In the genomic region with DNA sequence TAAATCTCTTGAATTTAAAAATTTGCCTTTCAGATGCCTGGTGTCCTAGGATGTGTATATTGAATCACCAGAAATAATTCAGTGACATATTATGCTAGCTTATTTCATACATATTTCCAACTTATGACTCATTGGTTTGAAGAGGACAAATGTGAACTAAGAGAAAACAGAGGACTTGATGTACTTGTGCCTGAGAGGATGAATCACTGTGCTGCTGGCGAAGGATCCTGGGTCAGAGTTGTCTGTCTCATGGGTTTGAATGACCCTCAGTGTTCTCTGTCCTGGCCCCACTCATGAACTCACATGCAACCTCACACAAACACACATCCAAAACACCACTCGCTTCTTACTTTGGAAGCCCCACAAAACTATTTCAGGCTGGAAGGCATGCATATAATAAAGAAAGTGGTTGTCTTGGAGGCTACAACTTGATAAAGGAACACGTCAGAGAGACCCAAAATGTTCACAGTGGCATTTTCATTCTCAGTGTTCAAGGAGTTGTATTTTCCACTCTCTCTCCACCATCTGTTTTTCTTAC, we compare ENCODE assay signal across 10 cellular contexts.
A peak's percentile ranks its signal among the peaks of the same experiment; 100 is the strongest.
DNase-seq lines count a peak whose midpoint lies in the region; ATAC-seq and TF ChIP-seq lines count a peak whose summit lies in the region.
"Had no signal": no experiment of that assay in that cellular context is flagged by ENCODE, and none has a peak within 500 bp of the region (broad histone marks: within the 10 kb centered on the region; RNA-seq: fewer than 3 reads in every experiment).

No MANE protein-coding gene starts in this region.

- no peaks in the 10 kb centered on the region for H3K9me3 Mint-ChIP-seq in activated T-helper 1 cell treated with anti-CD3 and anti-CD28 coated beads, Interleukin-12 subunit alpha, Interleukin-12 subunit beta, Interleukin-2, Interleukin-4 antibody, amounts not matched to agents 30 ng/mL and 10 ng/mL and 1 ng/mL, durations not matched to agents 14 hours and 24 hours and 36 hours
- H3K9me3 Mint-ChIP-seq in activated T-helper 17 cell treated with anti-CD3 and anti-CD28 coated beads, Interleukin-2, amount 50 U/mL, for 72 hours = peaks cover 10% of the 10 kb centered on the region

- no peaks in the 10 kb centered on the region for H3K27me3 Mint-ChIP-seq in activated T-helper 1 cell treated with anti-CD3 and anti-CD28 coated beads, Interleukin-12 subunit alpha, Interleukin-12 subunit beta, Interleukin-2, Interleukin-4 antibody, amounts not matched to agents 30 ng/mL and 10 ng/mL and 1 ng/mL, durations not matched to agents 14 hours and 24 hours and 36 hours (ENCODE audit: insufficient read depth)
- H3K27me3 Mint-ChIP-seq in activated T-helper 17 cell treated with anti-CD3 and anti-CD28 coated beads, Interleukin-2, amount 50 U/mL, for 72 hours = no peaks in the 10 kb centered on the region

- H3K36me3 ChIP-seq in colonic mucosa = no peaks in the 10 kb centered on the region
- no peaks in the 10 kb centered on the region for H3K36me3 ChIP-seq in lower lobe of right lung
- no peaks in the 10 kb centered on the region for H3K36me3 ChIP-seq in thyroid gland

- H3K27me3 ChIP-seq in colonic mucosa (no peaks in the 10 kb centered on the region), lower lobe of right lung (ENCODE audit: low read depth) (no peaks in the 10 kb centered on the region), thyroid gland (no peaks in the 10 kb centered on the region)

- intact Hi-C loops in colonic mucosa (cut with DNase I) (no loop called here), lower lobe of right lung (cut with DNase I) (no loop called here), thyroid gland (cut with DNase I) (no loop called here)
- intact Hi-C loops in activated T-helper 1 cell treated with anti-CD3 and anti-CD28 coated beads, Interleukin-12 subunit alpha, Interleukin-12 subunit beta, Interleukin-2, Interleukin-4 antibody, amounts not matched to agents 30 ng/mL and 10 ng/mL and 1 ng/mL, durations not matched to agents 14 hours and 24 hours and 36 hours (cut with micrococcal nuclease) = no loop called here

- no peaks in the 10 kb centered on the region for H3K4me1 Mint-ChIP-seq in activated T-helper 1 cell treated with anti-CD3 and anti-CD28 coated beads, Interleukin-12 subunit alpha, Interleukin-12 subunit beta, Interleukin-2, Interleukin-4 antibody, amounts not matched to agents 30 ng/mL and 10 ng/mL and 1 ng/mL, durations not matched to agents 14 hours and 24 hours and 36 hours (ENCODE audit: low read depth)
- H3K4me1 Mint-ChIP-seq in activated T-helper 17 cell treated with anti-CD3 and anti-CD28 coated beads, Interleukin-2, amount 50 U/mL, for 72 hours = no peaks in the 10 kb centered on the region

- H3K9ac ChIP-seq in colonic mucosa (ENCODE audit: low read depth in 2 of 2, low read length in 2 of 2) = no peak overlapping the region

- H3K27ac Mint-ChIP-seq in activated T-helper 1 cell treated with anti-CD3 and anti-CD28 coated beads, Interleukin-12 subunit alpha, Interleukin-12 subunit beta, Interleukin-2, Interleukin-4 antibody, amounts not matched to agents 30 ng/mL and 10 ng/mL and 1 ng/mL, durations not matched to agents 14 hours and 24 hours and 36 hours = no peak overlapping the region
- H3K27ac Mint-ChIP-seq in activated T-helper 17 cell treated with anti-CD3 and anti-CD28 coated beads, Interleukin-2, amount 50 U/mL, for 72 hours = no peak overlapping the region

- H3K27ac ChIP-seq in colonic mucosa = no peak overlapping the region
- peak overlapping the region; percentile 78 for H3K27ac ChIP-seq in lower lobe of right lung
- H3K27ac ChIP-seq in thyroid gland = peak overlapping the region; percentile 66 to 73 (median 68)

- no peak for TF ChIP-seq POLR2A in thyroid gland (IDR thresholded peaks at IDR 0.05)

- H3K9me3 ChIP-seq in colonic mucosa = no peaks in the 10 kb centered on the region
- no peaks in the 10 kb centered on the region for H3K9me3 ChIP-seq in lower lobe of right lung
- H3K9me3 ChIP-seq in thyroid gland = no peaks in the 10 kb centered on the region

- H3K4me3 ChIP-seq in colonic mucosa = no peak overlapping the region
- no peak overlapping the region for H3K4me3 ChIP-seq in lower lobe of right lung
- no peak overlapping the region for H3K4me3 ChIP-seq in thyroid gland (replicated peaks in 1 of 3)

- peak; percentile 94 for ATAC-seq in lower lobe of right lung
- no peak for ATAC-seq in activated T-helper 17 cell treated with anti-CD3 and anti-CD28 coated beads, Interleukin-2, amount 50 U/mL, for 72 hours (replicated peaks)

- H3K4me1 ChIP-seq in colonic mucosa (no peaks in the 10 kb centered on the region), lower lobe of right lung (peaks cover 6% of the 10 kb centered on the region), thyroid gland (peaks cover 3 to 10% of the 10 kb centered on the region in 2 donors)

- no peaks in the 10 kb centered on the region for H3K36me3 Mint-ChIP-seq in activated T-helper 1 cell treated with anti-CD3 and anti-CD28 coated beads, Interleukin-12 subunit alpha, Interleukin-12 subunit beta, Interleukin-2, Interleukin-4 antibody, amounts not matched to agents 30 ng/mL and 10 ng/mL and 1 ng/mL, durations not matched to agents 14 hours and 24 hours and 36 hours (ENCODE audit: low read depth)
- no peaks in the 10 kb centered on the region for H3K36me3 Mint-ChIP-seq in activated T-helper 17 cell treated with anti-CD3 and anti-CD28 coated beads, Interleukin-2, amount 50 U/mL, for 72 hours (ENCODE audit: low read depth)

- 69 to 75% methylated on average over 3 of the region's 3 CpGs for WGBS in thyroid gland, 2 donors

- TF ChIP-seq CTCF in colonic mucosa (IDR thresholded peaks at IDR 0.05) (no peak), lower lobe of right lung (IDR thresholded peaks at IDR 0.05) (no peak), thyroid gland (IDR thresholded peaks at IDR 0.05) (no peak)

- DNase-seq in NCI-H460 (ENCODE audit: extremely low read depth, low read depth) (peak; percentile 43), colonic mucosa (peak; percentile 25), lower lobe of right lung (no peak), thyroid gland (peak; percentile 23 to 38), OCI-M2 (lab: John Stamatoyannopoulos, UW; ENCODE audit: unreplicated experiment) (no peak), DMS114 treated with DMSO at 0.1 percent for 48 hours (lab: John Stamatoyannopoulos, UW; ENCODE audit: unreplicated experiment) (no peak)
- no peak for DNase-seq in activated T-helper 1 cell treated with anti-CD3 and anti-CD28 coated beads, Interleukin-12 subunit alpha, Interleukin-12 subunit beta, Interleukin-2, Interleukin-4 antibody, amounts not matched to agents 30 ng/mL and 10 ng/mL and 1 ng/mL, durations not matched to agents 14 hours and 24 hours and 36 hours (ENCODE audit: low spot score)
- DNase-seq: activated gamma-delta T cell treated with Interleukin-2 at 50 U/mL for 16 hours; stimulated activated CD8-positive, alpha-beta memory T cell treated with anti-CD3 and anti-CD28 coated beads, Interleukin-4, amount 100 ng/mL, for 48 hours had no signal

- H3K4me3 Mint-ChIP-seq in activated T-helper 1 cell treated with anti-CD3 and anti-CD28 coated beads, Interleukin-12 subunit alpha, Interleukin-12 subunit beta, Interleukin-2, Interleukin-4 antibody, amounts not matched to agents 30 ng/mL and 10 ng/mL and 1 ng/mL, durations not matched to agents 14 hours and 24 hours and 36 hours = no peak overlapping the region
- H3K4me3 Mint-ChIP-seq in activated T-helper 17 cell treated with anti-CD3 and anti-CD28 coated beads, Interleukin-2, amount 50 U/mL, for 72 hours = no peak overlapping the region

Comparison
In these comparisons a context has a peak if more than half of its experiments do, and no peak if none do; other contexts are left out.
1. DNase-seq: peak in NCI-H460 (single experiment), colonic mucosa (single experiment) and thyroid gland (2 of 2); none in lower lobe of right lung (single experiment), OCI-M2 (single experiment), activated T-helper 1 cell treated with anti-CD3 and anti-CD28 coated beads, Interleukin-12 subunit alpha, Interleukin-12 subunit beta, Interleukin-2, Interleukin-4 antibody, amounts not matched to agents 30 ng/mL and 10 ng/mL and 1 ng/mL, durations not matched to agents 14 hours and 24 hours and 36 hours (single experiment) and DMS114 treated with DMSO at 0.1 percent for 48 hours (single experiment).